In genomic region chr1:9473032-9473792, GRCh38 we compare ENCODE assay signal across 7 cellular contexts.
A peak's percentile ranks its signal among the peaks of the same experiment; 100 is the strongest.
DNase-seq lines count a peak whose midpoint lies in the region; ATAC-seq, FAIRE-seq and TF ChIP-seq lines count a peak whose summit lies in the region.

No MANE protein-coding gene starts in this region.

- H3K9ac ChIP-seq in skeletal muscle satellite cell (ENCODE audit: low read depth, low read length) = no peak overlapping the region

- POLR2A ChIA-PET in Panc1 (lab: Charles Lee) = no interaction called here

- intact Hi-C loops in Panc1 (cut with micrococcal nuclease; ENCODE audit: unreplicated experiment) = no loop called here

- TF ChIP-seq CTCF in Panc1 (IDR thresholded peaks at IDR 0.05) = no peak
- TF ChIP-seq CTCF in fibroblast of pulmonary artery (IDR thresholded peaks at IDR 0.05; ENCODE audit: low read length, missing control alignments) = no peak

- peak; percentile 88 for DNase-seq in HCEC 1CT
- no peak for DNase-seq in Panc1 (ENCODE audit: low read depth, low spot score)
- DNase-seq in fibroblast of pulmonary artery (ENCODE audit: low read depth) = peak; percentile 87
- no peak for DNase-seq in GM12892 (ENCODE audit: insufficient read length)

- H3K4me3 ChIP-seq in Panc1 (ENCODE audit: low read depth in 2 of 2, low read length in 2 of 2) (no peak overlapping the region), fibroblast of pulmonary artery (replicated peaks; ENCODE audit: low read depth, low read length) (no peak overlapping the region), skeletal muscle satellite cell (ENCODE audit: low read length) (no peak overlapping the region)

- no peak for FAIRE-seq in GM12892 (lab: Jason Lieb, UNC)

- H3K36me3 ChIP-seq in Panc1 (ENCODE audit: control insufficient read depth, insufficient read depth, low read length) (no peaks in the 10 kb centered on the region), skeletal muscle satellite cell (ENCODE audit: insufficient read depth, low read length) (no peaks in the 10 kb centered on the region)

- H3K9me3 ChIP-seq in Panc1 (ENCODE audit: control insufficient read depth, insufficient read depth, low read depth, low read length) (no peaks in the 10 kb centered on the region), skeletal muscle satellite cell (replicated peaks; ENCODE audit: low read length) (no peaks in the 10 kb centered on the region)

- in situ Hi-C loops in Panc1 (cut with HindIII; ENCODE audit: low pct_unique_long_range_greater_than_20kb, low sequenced_read_pairs) = no loop called here

- CTCF ChIA-PET in Panc1 (lab: Charles Lee) = interaction anchor here (0.6 kb wide), 1 partner anchor 102 kb away, joined by 4 read pairs; no protein-coding TSS in a partner anchor

- H3K4me2 ChIP-seq in skeletal muscle satellite cell (ENCODE audit: low read length) = peak overlapping the region; percentile 58

- BruUV-seq in Panc1 (replicated peaks; lab: Mats Ljungman, UMichigan) = no TSS peak

- H3K27me3 ChIP-seq in Panc1 (ENCODE audit: control insufficient read depth, insufficient read depth, low read length) (no peaks in the 10 kb centered on the region), skeletal muscle satellite cell (ENCODE audit: control insufficient read depth, insufficient read depth, low read length) (peaks cover 20% of the 10 kb centered on the region)

- ATAC-seq in Panc1 (peak; percentile 91), GM21723 (IDR thresholded peaks at IDR 0.05; ENCODE audit: unreplicated experiment) (no peak), HG02623 (IDR thresholded peaks at IDR 0.05; ENCODE audit: unreplicated experiment) (no peak)

- no peak for TF ChIP-seq POLR2A in GM12892 (IDR thresholded peaks at IDR 0.05; ENCODE audit: low read depth, low read length)

- H3K4me1 ChIP-seq in Panc1 (ENCODE audit: control insufficient read depth, insufficient read depth, low read length) = peaks cover 18% of the 10 kb centered on the region
- peaks cover 11% of the 10 kb centered on the region for H3K4me1 ChIP-seq in skeletal muscle satellite cell (ENCODE audit: control insufficient read depth, insufficient read depth, low read length)

- peak overlapping the region; percentile 25; the same call in 1 of the 2 replicates for H3K27ac ChIP-seq in Panc1 (ENCODE audit: low read length)

Comparison
In these comparisons a context has a peak if more than half of its experiments do, and no peak if none do; other contexts are left out.
1. DNase-seq: peak in HCEC 1CT (single experiment) and fibroblast of pulmonary artery (single experiment); none in Panc1 (single experiment) and GM12892 (single experiment).